Comparison of ENCODE assay signal across 1 cellular context in the genomic region with DNA sequence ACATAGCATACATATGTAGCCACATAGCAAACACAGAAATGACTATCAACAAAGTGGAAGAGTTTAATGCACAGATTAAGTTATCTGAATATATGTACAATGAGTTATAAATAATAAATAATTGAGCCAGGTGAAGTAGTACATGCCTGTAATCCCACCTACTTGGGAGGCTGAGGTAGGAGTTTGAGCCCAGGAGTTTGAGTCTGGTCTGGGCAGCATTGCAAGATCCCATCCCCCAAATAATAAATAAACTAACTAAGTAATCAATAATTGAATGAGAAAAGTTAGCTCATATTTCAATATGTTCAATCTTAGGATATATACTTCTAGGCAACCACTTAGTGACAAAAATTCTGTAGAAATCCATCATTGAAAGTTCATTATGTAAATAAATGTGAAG.
TF ChIP-seq lines count a peak whose summit lies in the region.

No MANE protein-coding gene starts in this region.

TF ChIP-seq in K562, 482 proteins besides CTCF, POLR2A, EP300 and RAD21:
- TF ChIP-seq MEIS2 (IDR thresholded peaks at IDR 0.05; ENCODE audit: partially characterized antibody) (peak; percentile 50), SMARCC2 (IDR thresholded peaks at IDR 0.05; ENCODE audit: low read depth) (no peak), ZNF121 (CRISPR knock-in tag; conservative IDR thresholded peaks at IDR 0.05) (peak; percentile 71), CTBP1 (IDR thresholded peaks at IDR 0.05; ENCODE audit: borderline replicate concordance) (no peak), JUN (IDR thresholded peaks at IDR 0.05; ENCODE audit: borderline replicate concordance, low read depth, low read length) (no peak), JUN (CRISPR knock-in tag; IDR thresholded peaks at IDR 0.05; ENCODE audit: borderline replicate concordance) (no peak), NFE2 (IDR thresholded peaks at IDR 0.05; ENCODE audit: low read depth) (no peak), RBM25 (IDR thresholded peaks at IDR 0.05; ENCODE audit: low read depth, low read length, severe bottlenecking) (peak; percentile 64), CBFA2T3 (IDR thresholded peaks at IDR 0.05) (peak; percentile 23; the same call in 1 of the 2 replicates), DACH1 (IDR thresholded peaks at IDR 0.05; ENCODE audit: partially characterized antibody) (peak; percentile 28)
